In the genomic region with DNA sequence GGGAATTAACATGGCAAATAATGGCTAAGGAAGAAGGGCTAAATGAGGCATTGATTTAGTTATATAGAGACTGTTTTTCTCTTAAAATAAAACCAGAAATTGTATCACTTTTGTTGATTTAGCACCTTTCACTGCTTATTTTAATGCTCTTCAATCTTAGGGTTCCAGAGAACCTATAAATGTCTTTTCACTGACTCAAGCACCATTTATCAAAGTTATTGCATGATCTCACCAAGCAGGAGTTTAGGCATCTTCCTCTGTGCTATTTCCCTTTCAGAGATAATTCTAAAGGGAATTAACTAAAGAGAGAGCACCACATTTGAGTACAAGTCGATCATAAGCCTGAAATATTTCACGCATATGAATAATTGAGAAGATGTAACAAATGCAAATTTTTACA, we compare ENCODE assay signal across 1 cellular context.
TF ChIP-seq lines count a peak whose summit lies in the region.

No MANE protein-coding gene starts in this region.

TF ChIP-seq in SK-N-SH treated with all-trans-retinoic acid at 6 μM for 48 hours, 23 proteins besides CTCF, POLR2A, EP300 and RAD21 (continued from another document):
- TF ChIP-seq, protein P1, sequence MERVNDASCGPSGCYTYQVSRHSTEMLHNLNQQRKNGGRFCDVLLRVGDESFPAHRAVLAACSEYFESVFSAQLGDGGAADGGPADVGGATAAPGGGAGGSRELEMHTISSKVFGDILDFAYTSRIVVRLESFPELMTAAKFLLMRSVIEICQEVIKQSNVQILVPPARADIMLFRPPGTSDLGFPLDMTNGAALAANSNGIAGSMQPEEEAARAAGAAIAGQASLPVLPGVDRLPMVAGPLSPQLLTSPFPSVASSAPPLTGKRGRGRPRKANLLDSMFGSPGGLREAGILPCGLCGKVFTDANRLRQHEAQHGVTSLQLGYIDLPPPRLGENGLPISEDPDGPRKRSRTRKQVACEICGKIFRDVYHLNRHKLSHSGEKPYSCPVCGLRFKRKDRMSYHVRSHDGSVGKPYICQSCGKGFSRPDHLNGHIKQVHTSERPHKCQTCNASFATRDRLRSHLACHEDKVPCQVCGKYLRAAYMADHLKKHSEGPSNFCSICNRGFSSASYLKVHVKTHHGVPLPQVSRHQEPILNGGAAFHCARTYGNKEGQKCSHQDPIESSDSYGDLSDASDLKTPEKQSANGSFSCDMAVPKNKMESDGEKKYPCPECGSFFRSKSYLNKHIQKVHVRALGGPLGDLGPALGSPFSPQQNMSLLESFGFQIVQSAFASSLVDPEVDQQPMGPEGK (CRISPR knock-in tag; IDR thresholded peaks at IDR 0.05; ENCODE audit: borderline replicate concordance), result no peak
- TF ChIP-seq BACH2 (CRISPR knock-in tag; IDR thresholded peaks at IDR 0.05; ENCODE audit: borderline replicate concordance) (no peak), ZNF70 (CRISPR knock-in tag; IDR thresholded peaks at IDR 0.05) (no peak), PPARA (CRISPR knock-in tag; IDR thresholded peaks at IDR 0.05; ENCODE audit: borderline replicate concordance) (no peak), TCF4 (CRISPR knock-in tag; IDR thresholded peaks at IDR 0.05; ENCODE audit: borderline replicate concordance) (no peak), RARB (CRISPR knock-in tag; IDR thresholded peaks at IDR 0.05) (no peak), ARNTL (CRISPR knock-in tag; IDR thresholded peaks at IDR 0.05; ENCODE audit: borderline replicate concordance, low read depth) (no peak), ZNF565 (CRISPR knock-in tag; conservative IDR thresholded peaks at IDR 0.05; ENCODE audit: low read depth) (no peak), ZFP3 (CRISPR knock-in tag; IDR thresholded peaks at IDR 0.05) (no peak), ZFP30 (CRISPR knock-in tag; IDR thresholded peaks at IDR 0.05) (no peak), CSDC2 (CRISPR knock-in tag; IDR thresholded peaks at IDR 0.05) (no peak), ZNF8 (CRISPR knock-in tag; IDR thresholded peaks at IDR 0.05) (no peak), ZC3H10 (CRISPR knock-in tag; IDR thresholded peaks at IDR 0.05) (no peak)
- TF ChIP-seq, protein P2, sequence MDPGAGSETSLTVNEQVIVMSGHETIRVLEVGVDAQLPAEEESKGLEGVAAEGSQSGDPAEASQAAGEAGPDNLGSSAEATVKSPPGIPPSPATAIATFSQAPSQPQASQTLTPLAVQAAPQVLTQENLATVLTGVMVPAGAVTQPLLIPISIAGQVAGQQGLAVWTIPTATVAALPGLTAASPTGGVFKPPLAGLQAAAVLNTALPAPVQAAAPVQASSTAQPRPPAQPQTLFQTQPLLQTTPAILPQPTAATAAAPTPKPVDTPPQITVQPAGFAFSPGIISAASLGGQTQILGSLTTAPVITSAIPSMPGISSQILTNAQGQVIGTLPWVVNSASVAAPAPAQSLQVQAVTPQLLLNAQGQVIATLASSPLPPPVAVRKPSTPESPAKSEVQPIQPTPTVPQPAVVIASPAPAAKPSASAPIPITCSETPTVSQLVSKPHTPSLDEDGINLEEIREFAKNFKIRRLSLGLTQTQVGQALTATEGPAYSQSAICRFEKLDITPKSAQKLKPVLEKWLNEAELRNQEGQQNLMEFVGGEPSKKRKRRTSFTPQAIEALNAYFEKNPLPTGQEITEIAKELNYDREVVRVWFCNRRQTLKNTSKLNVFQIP (CRISPR knock-in tag; IDR thresholded peaks at IDR 0.05; ENCODE audit: borderline replicate concordance, low read depth), result no peak
